ENCODE assay signal across 8 cellular contexts in the genomic region with DNA sequence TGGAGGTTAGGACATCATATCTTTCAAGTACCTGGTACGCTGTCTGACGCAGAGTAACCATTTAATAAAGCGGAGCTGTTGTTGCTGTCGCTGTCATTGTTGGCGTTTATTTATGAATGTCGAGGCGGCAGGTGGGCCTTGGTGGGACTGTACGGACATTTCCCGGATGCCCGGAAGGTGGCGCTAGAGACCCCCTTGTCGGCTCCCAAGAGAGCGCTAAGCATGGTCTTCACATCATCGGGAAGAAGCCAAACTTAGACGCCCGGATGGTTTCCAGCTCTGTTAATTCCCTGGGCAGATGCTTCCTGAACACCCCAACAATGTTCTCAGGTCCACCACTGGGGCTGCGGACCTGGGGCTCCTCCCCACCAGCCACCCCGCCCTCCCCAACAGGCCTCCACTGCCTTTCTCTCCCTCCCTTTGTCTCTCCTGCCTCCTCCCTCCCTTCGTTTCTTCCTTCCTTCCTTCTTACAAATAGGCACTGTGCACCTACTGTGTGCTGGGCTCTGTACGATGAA. TPM values are rescaled to one million over a fixed set of nuclear protein-coding genes. Genes with fewer than 3 reads are reported as not detected.
DNase-seq lines count a peak whose midpoint lies in the region; ATAC-seq and TF ChIP-seq lines count a peak whose summit lies in the region.

No MANE protein-coding gene starts in this region.

- H3K4me2 ChIP-seq in HCT116 (ENCODE audit: low read length) = peak overlapping the region; percentile 56

- no peaks in the 10 kb centered on the region for H3K27me3 ChIP-seq in CD8-positive, alpha-beta T cell (ENCODE audit: insufficient read depth, low read length)
- H3K27me3 ChIP-seq in HCT116 (ENCODE audit: insufficient read depth, low read length) = no peaks in the 10 kb centered on the region; the same call in 1 of the 2 replicates

- no peaks in the 10 kb centered on the region for H3K9me2 ChIP-seq in HCT116 (ENCODE audit: insufficient read depth)

- H3K9me3 ChIP-seq in CD8-positive, alpha-beta T cell (ENCODE audit: low read length) = no peaks in the 10 kb centered on the region
- H3K9me3 ChIP-seq in HCT116 (ENCODE audit: control insufficient read depth in 1 of 2, insufficient read depth in 1 of 2, low read depth in 1 of 2, low read length in 2 of 2) = no peaks in the 10 kb centered on the region

- no peaks in the 10 kb centered on the region for H3K36me3 ChIP-seq in CD8-positive, alpha-beta T cell (ENCODE audit: insufficient read depth, low read length)
- no peaks in the 10 kb centered on the region for H3K36me3 ChIP-seq in HCT116 (ENCODE audit: control insufficient read depth in 1 of 2, insufficient read depth in 2 of 2, low read length in 2 of 2)

- no peak overlapping the region for H3K27ac ChIP-seq in CD8-positive, alpha-beta T cell (ENCODE audit: low read depth, low read length)
- no peak overlapping the region for H3K27ac ChIP-seq in HCT116 (ENCODE audit: low read depth, low read length)

- no peak overlapping the region for H3K27ac Mint-ChIP-seq in CD8-positive, alpha-beta T cell

- intact Hi-C loops in CD8-positive, alpha-beta T cell (cut with DNase I, micrococcal nuclease) = loop anchor here (1.0 to 10.0 kb wide), 10 partner anchors 48 to 858 kb away; a partner anchor contains a TSS
- intact Hi-C loops in HCT116 (cut with micrococcal nuclease) (loop anchor here (2.0 to 10.0 kb wide), 4 partner anchors 48 to 1268 kb away; a partner anchor contains a TSS), lower leg skin (cut with DNase I; ENCODE audit: low total_unique reads) (loop anchor here (5.0 kb wide), 2 partner anchors 55 to 580 kb away; a partner anchor contains a TSS)

- BruUV-seq in HCT116 (replicated peaks; lab: Mats Ljungman, UMichigan) = no TSS peak

- TF ChIP-seq POLR2A in HCT116 (IDR thresholded peaks at IDR 0.05; ENCODE audit: borderline replicate concordance, extremely low read depth, insufficient read depth, insufficient read length) (no peak), lower leg skin (IDR thresholded peaks at IDR 0.05) (no peak)

- H3K4me3 ChIP-seq in CD8-positive, alpha-beta T cell (ENCODE audit: low read depth, low read length) = no peak overlapping the region
- H3K4me3 ChIP-seq in HCT116 (replicated peaks in 1 of 2; ENCODE audit: low read depth in 1 of 2, low read length in 2 of 2) (no peak overlapping the region), lower leg skin (ENCODE audit: low read depth, poor library complexity, severe bottlenecking) (no peak overlapping the region)

- CTCF ChIA-PET in CD8-positive, alpha-beta T cell (lab: Charles Lee) = interaction anchor here (0.6 to 2.8 kb wide), 53 partner anchors 10 to 392 kb away, joined by 3 to 92 read pairs (median 4); a partner anchor contains a TSS
- CTCF ChIA-PET in HCT116 (lab: Charles Lee) = interaction anchor here (0.7 to 1.6 kb wide), 15 partner anchors 10 to 242 kb away, joined by 3 to 14 read pairs (median 4); a partner anchor contains a TSS

- H3K36me3 Mint-ChIP-seq in CD8-positive, alpha-beta T cell = no peaks in the 10 kb centered on the region

- peak; percentile 73 to 92 (median 84) for DNase-seq in CD8-positive, alpha-beta T cell
- peak; percentile 59 for DNase-seq in HCT116 (ENCODE audit: low read depth, low spot score)
- DNase-seq in NCI-H446 (lab: John Stamatoyannopoulos, UW) = peak; percentile 28 to 73
- DNase-seq in activated CD4-positive, alpha-beta T cell treated with anti-CD3 and anti-CD28 coated beads, Interleukin-2, amount 50 U/mL, for 4 hours = peak; percentile 79 to 80
- DNase-seq in dermis blood vessel endothelial cell = peak; percentile 95
- peak; percentile 85 to 97 for DNase-seq in lower leg skin (ENCODE audit: low spot score in 2 of 2)
- DNase-seq in stimulated activated CD4-positive, alpha-beta T cell treated with anti-CD3 and anti-CD28 coated beads, TNF-alpha, amount 100 ng/mL, for 1 hour (ENCODE audit: low read depth in 3 of 3, low spot score in 1 of 3) = peak; percentile 47 to 77 (median 76)

- no peaks in the 10 kb centered on the region for H3K9me3 Mint-ChIP-seq in CD8-positive, alpha-beta T cell

- H3K27me3 Mint-ChIP-seq in CD8-positive, alpha-beta T cell (ENCODE audit: low read depth) = peaks cover 3% of the 10 kb centered on the region

- H3K4me1 ChIP-seq in CD8-positive, alpha-beta T cell (ENCODE audit: insufficient read depth, low read length) = peaks cover 17% of the 10 kb centered on the region
- H3K4me1 ChIP-seq in HCT116 (ENCODE audit: control insufficient read depth in 1 of 2, insufficient read depth in 2 of 2, low read length in 2 of 2) = peaks cover 0 to 15% of the 10 kb centered on the region in 2 experiments; a peak in 2 of 4 replicates

- peak; percentile 74 for TF ChIP-seq CTCF in CD8-positive, alpha-beta T cell (IDR thresholded peaks at IDR 0.05)
- peak in 2 of 3 experiments; percentile 82 to 85; a peak in 4 of 6 replicates for TF ChIP-seq CTCF in HCT116 (IDR thresholded peaks at IDR 0.05 in 2 of 3, conservative IDR thresholded peaks at IDR 0.05 in 1 of 3; ENCODE audit: borderline replicate concordance in 1 of 3, insufficient read depth in 1 of 3, low read depth in 2 of 3, low read length in 2 of 3)
- peak in 1 of 3 donors; percentile 66 for TF ChIP-seq CTCF in lower leg skin (IDR thresholded peaks at IDR 0.05)

- ATAC-seq in CD8-positive, alpha-beta T cell = peak; percentile 79
- ATAC-seq in HCT116 = peak; percentile 76
- ATAC-seq in HG02938 (IDR thresholded peaks at IDR 0.05; ENCODE audit: unreplicated experiment) = no peak

- H3K4me3 Mint-ChIP-seq in CD8-positive, alpha-beta T cell = peak overlapping the region; percentile 11

- peak overlapping the region; percentile 74 for H2AFZ ChIP-seq in HCT116 (ENCODE audit: low read depth, low read length, poor library complexity, severe bottlenecking)

- peak overlapping the region; percentile 17; the same call in 1 of the 2 replicates for H3K9ac ChIP-seq in HCT116 (ENCODE audit: low read length)

- H3K79me2 ChIP-seq in HCT116 (ENCODE audit: insufficient read depth, low read length) = no peaks in the 10 kb centered on the region

- no peak for TF ChIP-seq RAD21 in HCT116 (IDR thresholded peaks at IDR 0.05; ENCODE audit: low read depth)

- RAD21 ChIA-PET in HCT116 (lab: Charles Lee; ENCODE audit: low non-redundant PET in 1 of 2, low total read pairs in 2 of 2, uncharacterized antibody in 2 of 2, unreplicated experiment in 2 of 2) = interaction anchor here (1.2 to 2.0 kb wide), 3 partner anchors 61 to 222 kb away, joined by 3 to 7 read pairs (median 5); no protein-coding TSS in a partner anchor

- POLR2A ChIA-PET in CD8-positive, alpha-beta T cell (lab: Charles Lee) = interaction anchor here (1.0 kb wide), 1 partner anchor 55 kb away, joined by 3 read pairs; no protein-coding TSS in a partner anchor
- POLR2A ChIA-PET in HCT116 (lab: Charles Lee) = interaction anchor here (1.2 kb wide), 1 partner anchor 54 kb away, joined by 4 read pairs; a partner anchor contains a TSS

- H4K20me1 ChIP-seq in HCT116 (ENCODE audit: insufficient read depth) = no peaks in the 10 kb centered on the region

- peaks cover 16% of the 10 kb centered on the region for H3K4me1 Mint-ChIP-seq in CD8-positive, alpha-beta T cell (ENCODE audit: low read depth)

- 4 to 9% methylated on average over 20 of the region's 20 CpGs for WGBS in lower leg skin, 2 donors

TF ChIP-seq in HCT116, 20 proteins besides CTCF, POLR2A, EP300 and RAD21:
- no peak for TF ChIP-seq EZH2 (IDR thresholded peaks at IDR 0.05)
- no peak for TF ChIP-seq ELF1 (IDR thresholded peaks at IDR 0.05; ENCODE audit: borderline replicate concordance, low read depth)
- TF ChIP-seq CEBPB (IDR thresholded peaks at IDR 0.05; ENCODE audit: low read depth) = no peak
- no peak for TF ChIP-seq EZH2phosphoT487 (IDR thresholded peaks at IDR 0.05; ENCODE audit: borderline replicate concordance)
- TF ChIP-seq EGR1 (IDR thresholded peaks at IDR 0.05; ENCODE audit: low read depth) = no peak
- TF ChIP-seq, protein P1, sequence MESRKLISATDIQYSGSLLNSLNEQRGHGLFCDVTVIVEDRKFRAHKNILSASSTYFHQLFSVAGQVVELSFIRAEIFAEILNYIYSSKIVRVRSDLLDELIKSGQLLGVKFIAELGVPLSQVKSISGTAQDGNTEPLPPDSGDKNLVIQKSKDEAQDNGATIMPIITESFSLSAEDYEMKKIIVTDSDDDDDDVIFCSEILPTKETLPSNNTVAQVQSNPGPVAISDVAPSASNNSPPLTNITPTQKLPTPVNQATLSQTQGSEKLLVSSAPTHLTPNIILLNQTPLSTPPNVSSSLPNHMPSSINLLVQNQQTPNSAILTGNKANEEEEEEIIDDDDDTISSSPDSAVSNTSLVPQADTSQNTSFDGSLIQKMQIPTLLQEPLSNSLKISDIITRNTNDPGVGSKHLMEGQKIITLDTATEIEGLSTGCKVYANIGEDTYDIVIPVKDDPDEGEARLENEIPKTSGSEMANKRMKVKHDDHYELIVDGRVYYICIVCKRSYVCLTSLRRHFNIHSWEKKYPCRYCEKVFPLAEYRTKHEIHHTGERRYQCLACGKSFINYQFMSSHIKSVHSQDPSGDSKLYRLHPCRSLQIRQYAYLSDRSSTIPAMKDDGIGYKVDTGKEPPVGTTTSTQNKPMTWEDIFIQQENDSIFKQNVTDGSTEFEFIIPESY (IDR thresholded peaks at IDR 0.05; ENCODE audit: extremely low read depth, insufficient replicate concordance, low read length) = no peak

RNA-seq across cellular contexts. Expression of a gene that starts 54.1 kb away (rescaled TPM):
- total RNA-seq in CD8-positive, alpha-beta T cell = 100 to 1,000 TPM; 745 to 767 TPM
- total RNA-seq in HCT116 (2021; ENCODE audit: unreplicated experiment) = 16.6 TPM
- polyA plus RNA-seq in HCT116 (2012) = 55.8 and 144 TPM in 2 replicates
- 105 and 303 TPM in 2 replicates for total RNA-seq in dermis blood vessel endothelial cell
- total RNA-seq in lower leg skin = 1,000 to 10,000 TPM in 3 of 4 donors, 100 to 1,000 TPM in 1; 811 to 2,389 (median 1,820) TPM
